16 cellular contexts compared by ENCODE assay signal in the genomic region with DNA sequence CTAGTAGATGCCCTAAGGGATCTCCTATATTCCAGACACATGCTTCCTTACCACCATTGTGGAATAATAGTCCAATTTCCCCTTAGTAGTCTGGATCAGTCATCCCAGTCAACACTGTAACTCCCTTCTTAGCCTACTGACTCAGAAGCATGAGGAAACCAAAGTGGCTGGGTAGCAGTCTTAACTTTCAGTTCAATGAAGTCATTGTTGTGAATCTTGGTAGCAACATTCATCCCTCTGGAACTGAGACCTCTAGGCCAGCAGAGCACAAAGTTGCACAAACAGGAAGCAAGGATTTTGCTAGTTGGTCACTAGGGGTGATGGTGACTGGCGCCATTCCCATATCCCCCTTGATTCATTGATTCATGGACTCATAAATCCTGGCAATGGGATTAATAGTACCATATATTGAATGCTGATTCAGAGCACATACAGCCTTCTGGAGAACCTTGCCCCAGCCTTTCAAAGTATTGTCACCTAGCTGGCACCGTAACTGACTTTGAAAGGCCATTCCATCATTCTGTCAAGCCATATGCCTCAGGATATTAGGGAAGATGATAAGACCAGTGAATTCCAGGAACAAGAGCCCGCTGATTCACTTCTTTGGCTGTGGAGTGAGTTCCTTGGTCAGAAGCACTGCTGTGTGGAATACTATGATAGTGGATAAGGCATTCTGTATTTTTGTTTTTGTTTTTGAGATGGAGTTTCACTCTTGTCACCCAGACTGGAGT. TPM values are rescaled to one million over a fixed set of nuclear protein-coding genes. Genes with fewer than 3 reads are reported as not detected.
DNase-seq lines count a peak whose midpoint lies in the region; ATAC-seq and TF ChIP-seq lines count a peak whose summit lies in the region.
"Had no signal": no experiment of that assay in that cellular context is flagged by ENCODE, and none has a peak within 500 bp of the region (broad histone marks: within the 10 kb centered on the region; RNA-seq: fewer than 3 reads in every experiment).

No MANE protein-coding gene starts in this region.

- CTCF ChIA-PET in AG04449 (lab: Yijun Ruan, JAX) = no interaction called here

- POLR2A ChIA-PET in AG04449 (lab: Yijun Ruan, JAX) = no interaction called here

- intact Hi-C loops in left ventricle myocardium superior (cut with micrococcal nuclease) = no loop called here

- H3K4me3 ChIP-seq in AG04449 (ENCODE audit: low read depth, low read length) (no peak overlapping the region), HFF-Myc (replicated peaks; ENCODE audit: low read depth, low read length) (no peak overlapping the region), astrocyte of the cerebellum (ENCODE audit: low read depth, low read length) (no peak overlapping the region)
- H3K4me3 ChIP-seq: colonic mucosa, vagina had no signal

- peak; percentile 49 for ATAC-seq in left ventricle myocardium superior
- ATAC-seq: left lobe of liver had no signal

- in situ Hi-C loops in astrocyte of the cerebellum (cut with HindIII; ENCODE audit: low sequenced_read_pairs) = no loop called here

- no peak for TF ChIP-seq CTCF in AG04449 (IDR thresholded peaks at IDR 0.05; ENCODE audit: insufficient read depth, low read length, missing control alignments)
- no peak for TF ChIP-seq CTCF in HFF-Myc (IDR thresholded peaks at IDR 0.05; ENCODE audit: low read depth, low read length, missing control alignments)
- no peak for TF ChIP-seq CTCF in astrocyte of the cerebellum (IDR thresholded peaks at IDR 0.05; ENCODE audit: low read depth, low read length, missing control alignments)

- DNase-seq in AG04449 (ENCODE audit: low read depth, low spot score) = peak; percentile 17
- DNase-seq in HFF-Myc (ENCODE audit: extremely low read depth, low read depth) = peak; percentile 22
- peak; percentile 55 for DNase-seq in astrocyte of the cerebellum (ENCODE audit: low read depth)
- DNase-seq in left ventricle myocardium superior = no peak
- no peak for DNase-seq in NCI-H1436 (lab: John Stamatoyannopoulos, UW)
- DNase-seq in activated T-cell treated with anti-CD3 and anti-CD28 coated beads for 4 hours = no peak
- no peak for DNase-seq in activated gamma-delta T cell (lab: John Stamatoyannopoulos, UW)
- no peak for DNase-seq in NCI-H524 treated with DMSO at 0.1 percent for 48 hours (lab: John Stamatoyannopoulos, UW)
- DNase-seq: activated CD4-positive, alpha-beta T cell treated with anti-CD3 and anti-CD28 coated beads, Interleukin-2, amount 50 U/mL, for 1 hour; BE2C; colonic mucosa; NCI-H1048; NCI-H69 had no signal

RNA-seq across cellular contexts. Expression of gene GPAT3, which starts 19.7 kb away (rescaled TPM):
- 38.9 TPM for total RNA-seq in left ventricle myocardium superior
- total RNA-seq: neural crest cell had no signal

RNA-seq across cellular contexts. Expression of gene ABRAXAS1, which starts 31.3 kb away (rescaled TPM):
- 6.8 TPM for total RNA-seq in left ventricle myocardium superior

Comparison
In these comparisons a context has a peak if more than half of its experiments do, and no peak if none do; other contexts are left out.
1. DNase-seq: peak in AG04449 (single experiment), HFF-Myc (single experiment) and astrocyte of the cerebellum (single experiment); none in left ventricle myocardium superior (single experiment), NCI-H1436 (single experiment), activated T-cell treated with anti-CD3 and anti-CD28 coated beads for 4 hours (single experiment), activated gamma-delta T cell (single experiment) and NCI-H524 treated with DMSO at 0.1 percent for 48 hours (single experiment).